ENCODE assay signal across 3 cellular contexts in the genomic region with DNA sequence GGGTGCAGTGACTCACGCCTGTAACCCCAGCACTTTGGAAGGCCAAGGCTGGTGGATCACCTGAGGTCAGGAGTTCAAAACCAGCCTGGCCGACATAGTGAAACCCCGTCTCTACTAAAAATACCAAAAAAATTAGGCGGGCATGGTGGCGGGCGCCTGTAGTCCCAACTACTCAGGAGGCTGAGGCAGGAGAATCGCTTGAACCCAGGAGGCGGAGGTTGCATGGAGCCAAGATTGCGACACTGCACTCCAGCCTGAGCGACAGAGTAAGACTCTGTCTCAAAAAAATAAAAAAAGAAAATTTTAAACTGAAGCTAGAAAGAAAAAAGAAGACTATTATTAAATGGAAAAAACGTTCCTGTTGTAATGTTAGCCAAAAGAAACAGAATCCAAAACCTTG.
TF ChIP-seq lines count a peak whose summit lies in the region.

No MANE protein-coding gene starts in this region.

TF ChIP-seq in Ishikawa, 13 proteins besides CTCF, POLR2A, EP300 and RAD21:
- TF ChIP-seq CEBPB (IDR thresholded peaks at IDR 0.05) = peak; percentile 26; the same call in 1 of the 2 replicates

TF ChIP-seq in K562, 482 proteins besides CTCF, POLR2A, EP300 and RAD21:
- peak; percentile 34 for TF ChIP-seq CEBPB (tag; IDR thresholded peaks at IDR 0.05)

TF ChIP-seq in H1, 55 proteins besides CTCF, POLR2A, EP300 and RAD21:
- 0 out of 2 replicates have a peak, but pooled peaks have one; percentile 13 for TF ChIP-seq CEBPB (IDR thresholded peaks at IDR 0.05; ENCODE audit: low read depth, low read length)
TF ChIP-seq in H1: peak in this region for 1; not testable (repeated sequence) for 54.
